9 cellular contexts compared by ENCODE assay signal in the genomic region with DNA sequence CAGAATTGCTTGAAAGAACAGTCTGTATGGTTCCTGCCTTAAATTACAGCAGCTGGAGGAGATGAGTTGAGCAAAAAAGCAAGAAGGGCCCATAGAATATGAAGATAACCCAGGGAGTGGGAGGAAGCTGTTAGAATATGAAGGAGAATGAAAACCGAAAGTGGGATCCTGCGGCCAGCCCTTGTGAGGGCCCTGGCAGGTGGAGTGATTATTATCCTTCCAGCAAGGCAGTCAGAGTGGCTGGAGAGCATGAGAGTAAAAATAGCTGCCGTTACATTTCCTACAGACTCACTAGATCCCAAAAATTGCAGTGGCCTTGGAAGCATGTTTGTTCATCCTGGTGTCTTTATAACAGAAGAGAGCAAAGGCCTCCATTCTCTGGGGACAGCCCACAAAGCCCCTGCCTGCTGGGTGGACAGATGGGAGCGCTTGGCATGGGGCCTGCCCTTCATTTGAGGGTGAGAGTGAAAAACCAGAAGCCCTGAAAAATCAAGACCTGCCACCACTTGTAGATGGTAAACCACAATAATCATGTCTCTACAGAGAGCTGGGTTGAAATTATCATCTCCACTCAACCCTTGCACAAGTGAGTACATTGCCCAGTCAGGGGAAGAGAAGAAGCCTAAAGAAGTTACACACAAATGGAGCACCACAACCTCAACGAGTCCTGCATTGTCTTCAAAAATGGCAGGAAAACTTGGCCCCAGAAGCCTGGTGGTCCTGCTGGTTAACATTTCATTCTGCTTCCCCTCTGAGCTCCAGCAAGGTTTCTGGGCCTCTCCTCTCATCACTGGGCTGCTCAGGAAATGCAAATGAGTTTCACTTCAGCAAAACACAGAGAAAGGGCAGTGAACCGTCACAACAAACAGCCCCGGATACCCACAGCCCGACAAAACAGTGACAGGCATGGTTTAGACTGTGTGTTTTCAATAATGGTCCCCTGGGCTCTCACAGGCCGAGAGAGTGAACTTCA. TPM values are rescaled to one million over a fixed set of nuclear protein-coding genes. Genes with fewer than 3 reads are reported as not detected.
DNase-seq lines count a peak whose midpoint lies in the region; ATAC-seq and TF ChIP-seq lines count a peak whose summit lies in the region.
"Had no signal": no experiment of that assay in that cellular context is flagged by ENCODE, and none has a peak within 500 bp of the region (broad histone marks: within the 10 kb centered on the region; RNA-seq: fewer than 3 reads in every experiment).

No MANE protein-coding gene starts in this region.

- ATAC-seq in Right ventricle myocardium inferior (peak; percentile 49), HG03066 (IDR thresholded peaks at IDR 0.05; ENCODE audit: low read depth, unreplicated experiment) (peak; percentile 78), omental fat pad (ENCODE audit: low FRiP score) (peak; percentile 69)

- H3K36me3 ChIP-seq in HAP-1 (replicated peaks), result peaks cover 7% of the 10 kb centered on the region

- H3K27me3 ChIP-seq in HAP-1 (ENCODE audit: low read depth), result peaks cover 6% of the 10 kb centered on the region; the same call in 1 of the 2 replicates

- no peaks in the 10 kb centered on the region for H3K4me1 ChIP-seq in HAP-1

- in situ Hi-C loops in ACHN (cut with HindIII; ENCODE audit: low pct_ligation_motif_present, low pct_unique_long_range_greater_than_20kb, low sequenced_read_pairs), result no loop called here
- in situ Hi-C loops in HAP-1 (cut with MboI; ENCODE audit: low sequenced_read_pairs), result no loop called here

- H3K9me3 ChIP-seq in HAP-1, result no peaks in the 10 kb centered on the region

- DNase-seq in Right ventricle myocardium inferior (ENCODE audit: missing footprints), result no peak
- no peak for DNase-seq in cardiac septum (ENCODE audit: low spot score)
- DNase-seq in NCI-H524 treated with DMSO at 0.1 percent for 48 hours (lab: John Stamatoyannopoulos, UW), result peak; percentile 81
- peak; percentile 76 for DNase-seq in central memory CD4-positive, alpha-beta T cell
- DNase-seq in omental fat pad (ENCODE audit: low spot score), result no peak
- DNase-seq in ACHN, result no peak
- DNase-seq in HAP-1 (ENCODE audit: low spot score in 2 of 2), result no peak

- intact Hi-C loops in Right ventricle myocardium inferior (cut with DNase I), result no loop called here
- intact Hi-C loops in cardiac septum (cut with DNase I), result no loop called here

- TF ChIP-seq CTCF in omental fat pad (IDR thresholded peaks at IDR 0.05), result no peak

- no peak overlapping the region for H3K4me3 ChIP-seq in HAP-1

RNA-seq across cellular contexts. Expression of gene ZDHHC22, which starts 20.5 kb away (rescaled TPM):
- total RNA-seq in Right ventricle myocardium inferior (not detected), cardiac septum (not detected), omental fat pad (not detected)
- total RNA-seq: activated CD8-positive, alpha-beta memory T cell treated with anti-CD3 and anti-CD28 coated beads for 36 hours had no signal

RNA-seq across cellular contexts. Expression of gene CIPC, which starts 23.0 kb away (rescaled TPM):
- 72.7 TPM for total RNA-seq in Right ventricle myocardium inferior
- 45.9 TPM for total RNA-seq in cardiac septum
- 10 to 100 TPM; 34.2 to 47.3 (median 40.3) TPM for total RNA-seq in omental fat pad

Comparison
In these comparisons a context has a peak if more than half of its experiments do, and no peak if none do; other contexts are left out.
1. DNase-seq: peak in NCI-H524 treated with DMSO at 0.1 percent for 48 hours (single experiment) and central memory CD4-positive, alpha-beta T cell (single experiment); none in Right ventricle myocardium inferior (single experiment), cardiac septum (single experiment), omental fat pad (single experiment), ACHN (single experiment) and HAP-1 (0 of 2).
2. Peak in every context shown above with its lines, with median percentiles within 50 percentile points of each other: ATAC-seq.